Comparison of ENCODE assay signal across 8 cellular contexts in the genomic region with DNA sequence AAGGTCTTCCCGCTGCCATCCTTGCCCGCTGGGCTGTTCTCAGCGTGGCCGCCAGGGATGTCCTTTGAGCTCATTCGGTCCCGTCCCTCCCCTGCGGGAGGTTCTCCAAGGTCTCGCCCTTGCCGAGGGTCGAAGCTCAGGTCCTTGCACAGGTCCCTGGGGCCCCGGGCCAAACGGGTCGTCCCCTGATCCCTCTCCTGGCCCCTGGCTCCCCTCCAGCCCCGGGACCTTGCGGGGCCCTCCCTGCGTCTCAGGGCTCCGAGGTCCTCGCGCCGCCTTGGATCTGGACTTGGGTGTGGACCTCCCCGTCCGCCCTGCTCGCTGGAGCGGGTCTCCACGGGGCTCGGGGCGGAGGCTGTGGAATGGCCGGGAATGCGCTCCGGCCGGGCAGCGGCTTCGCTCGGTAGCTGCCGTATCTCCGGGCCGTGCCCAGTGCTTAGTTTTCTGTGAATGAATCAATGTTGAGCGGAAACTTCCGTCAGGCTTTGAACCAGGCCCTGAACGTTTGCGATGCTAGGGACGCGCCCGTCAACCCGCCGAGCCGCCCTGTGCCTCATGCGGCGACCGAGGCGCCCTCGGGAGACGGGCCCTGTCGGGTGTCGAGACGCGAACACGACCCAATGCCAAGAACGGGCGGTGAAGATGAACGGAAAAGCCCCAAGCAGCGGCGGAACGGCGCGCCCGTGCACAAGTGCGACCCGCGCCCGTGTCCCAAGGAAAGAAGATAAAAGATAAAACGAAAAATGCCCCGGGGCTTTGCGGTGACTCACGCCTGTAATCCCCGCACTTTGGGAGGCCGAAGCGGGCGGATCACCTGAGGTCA. TPM values are rescaled to one million over a fixed set of nuclear protein-coding genes. Genes with fewer than 3 reads are reported as not detected.
DNase-seq lines count a peak whose midpoint lies in the region; TF ChIP-seq lines count a peak whose summit lies in the region.

No MANE protein-coding gene starts in this region.

- H3K27ac Mint-ChIP-seq in nephron progenitor cell = peak overlapping the region; percentile 96

- H3K36me3 ChIP-seq in esophagus squamous epithelium = peaks cover 2 to 17% (median 2%) of the 10 kb centered on the region in 3 donors

- peaks cover 10% of the 10 kb centered on the region for H3K9me3 Mint-ChIP-seq in nephron progenitor cell

- DNase-seq in COLO668 (lab: John Stamatoyannopoulos, UW; ENCODE audit: unreplicated experiment) (peak; percentile 73), NCI-H2227 (lab: John Stamatoyannopoulos, UW; ENCODE audit: unreplicated experiment) (peak; percentile 50), activated T-cell treated with anti-CD3 and anti-CD28 coated beads for 48 hours (ENCODE audit: low read depth) (peak; percentile 63), esophagus squamous epithelium (lab: John Stamatoyannopoulos, UW) (no peak), nephron progenitor cell (peak; percentile 52), KBM-7 (no peak), SKM-1 treated with dmso at 0.1 percent for 144 hours (lab: John Stamatoyannopoulos, UW; ENCODE audit: unreplicated experiment) (no peak)
- peak; percentile 66 for DNase-seq in stimulated activated naive CD4-positive, alpha-beta T cell treated with Interleukin-2 at 50 U/mL for 16 hours (lab: John Stamatoyannopoulos, UW)

- peaks cover 30% of the 10 kb centered on the region for H3K36me3 Mint-ChIP-seq in nephron progenitor cell (ENCODE audit: low read depth)

- intact Hi-C loops in esophagus squamous epithelium (cut with DNase I) = no loop called here

- WGBS in esophagus squamous epithelium, 2 donors = 0 to 1% methylated on average over 1 to 27 of the region's 79 CpGs

- H3K27me3 Mint-ChIP-seq in nephron progenitor cell (ENCODE audit: low read depth, poor library complexity) = peaks cover 6% of the 10 kb centered on the region

- no peak overlapping the region for H3K27ac ChIP-seq in esophagus squamous epithelium

- peaks cover 8% of the 10 kb centered on the region for H3K4me1 Mint-ChIP-seq in nephron progenitor cell

- no peaks in the 10 kb centered on the region for H3K27me3 ChIP-seq in esophagus squamous epithelium

- TF ChIP-seq CTCF in esophagus squamous epithelium (IDR thresholded peaks at IDR 0.05) (peak in 5 of 6 experiments; percentile 18 to 67 (median 63)), nephron progenitor cell (IDR thresholded peaks at IDR 0.05) (no peak)

- in situ Hi-C loops in KBM-7 (cut with MboI; ENCODE audit: low pct_unique_long_range_greater_than_20kb, low sequenced_read_pairs) = no loop called here

- H3K4me3 Mint-ChIP-seq in nephron progenitor cell = no peak overlapping the region

- no peaks in the 10 kb centered on the region for H3K9me3 ChIP-seq in esophagus squamous epithelium

- H3K4me3 ChIP-seq in esophagus squamous epithelium = no peak overlapping the region

- TF ChIP-seq POLR2A in esophagus squamous epithelium (IDR thresholded peaks at IDR 0.05) = no peak

- H3K4me1 ChIP-seq in esophagus squamous epithelium = peaks cover 0 to 6% (median 4%) of the 10 kb centered on the region in 3 donors

RNA-seq across cellular contexts. Expression of gene RNU6ATAC, which starts 0.8 kb away (rescaled TPM):
- not detected for total RNA-seq in esophagus squamous epithelium

RNA-seq across cellular contexts. Expression of gene WDR5, which starts 27.7 kb away (rescaled TPM):
- total RNA-seq in esophagus squamous epithelium = 10 to 100 TPM; 15.4 to 26.8 (median 23.1) TPM

Comparison
In these comparisons a context has a peak if more than half of its experiments do, and no peak if none do; other contexts are left out.
1. DNase-seq: peak in COLO668 (single experiment), NCI-H2227 (single experiment), activated T-cell treated with anti-CD3 and anti-CD28 coated beads for 48 hours (single experiment), nephron progenitor cell (single experiment) and stimulated activated naive CD4-positive, alpha-beta T cell treated with Interleukin-2 at 50 U/mL for 16 hours (single experiment); none in esophagus squamous epithelium (single experiment), KBM-7 (single experiment) and SKM-1 treated with dmso at 0.1 percent for 144 hours (single experiment).